8 cellular contexts compared by ENCODE assay signal in genomic region chr14:36580856-36581831, GRCh38. TPM values are rescaled to one million over a fixed set of nuclear protein-coding genes. Genes with fewer than 3 reads are reported as not detected.
A peak's percentile ranks its signal among the peaks of the same experiment; 100 is the strongest.
DNase-seq lines count a peak whose midpoint lies in the region; ATAC-seq and TF ChIP-seq lines count a peak whose summit lies in the region.

No MANE protein-coding gene starts in this region.

- ATAC-seq in HG03196 (IDR thresholded peaks at IDR 0.05; ENCODE audit: unreplicated experiment) = no peak
- no peak for ATAC-seq in GM21576 (IDR thresholded peaks at IDR 0.05; ENCODE audit: unreplicated experiment)

- peak overlapping the region; percentile 19 for H3K27ac ChIP-seq in epithelial cell of prostate

- H3K36me3 Mint-ChIP-seq in nephron (ENCODE audit: low read depth) = no peaks in the 10 kb centered on the region

- DNase-seq in NCI-H345 (lab: John Stamatoyannopoulos, UW) = peak; percentile 29
- no peak for DNase-seq in NCI-H345 treated with DMSO at 0.1 percent for 48 hours (lab: John Stamatoyannopoulos, UW; ENCODE audit: unreplicated experiment)
- DNase-seq in NCI-H226 = peak; percentile 41
- DNase-seq in epithelial cell of prostate (ENCODE audit: low read depth, low spot score) = peak; percentile 24
- DNase-seq in HT-29 (ENCODE audit: low spot score) = no peak

- TF ChIP-seq CTCF in nephron (IDR thresholded peaks at IDR 0.05; ENCODE audit: unreplicated experiment in 3 of 3) = no peak

- no peak overlapping the region for H3K27ac Mint-ChIP-seq in nephron

- peak overlapping the region; percentile 69 to 77 (median 72) for H3K4me3 Mint-ChIP-seq in nephron

- no peaks in the 10 kb centered on the region for H3K27me3 Mint-ChIP-seq in nephron (ENCODE audit: low read depth)

- H3K9me3 Mint-ChIP-seq in nephron = no peaks in the 10 kb centered on the region

- H3K4me1 Mint-ChIP-seq in nephron = no peaks in the 10 kb centered on the region

RNA-seq across cellular contexts. Expression of gene NKX2-8, which starts 1.3 kb away (rescaled TPM):
- not detected in 2 replicates for total RNA-seq in HT-29 (2014; rRNA removed; shearing (Covaris generic))

Comparison
In these comparisons a context has a peak if more than half of its experiments do, and no peak if none do; other contexts are left out.
1. DNase-seq: peak in NCI-H345 (single experiment), NCI-H226 (single experiment) and epithelial cell of prostate (single experiment); none in NCI-H345 treated with DMSO at 0.1 percent for 48 hours (single experiment) and HT-29 (single experiment).